ENCODE assay signal across 18 cellular contexts in genomic region chr17:82325286-82326180, GRCh38. TPM values are rescaled to one million over a fixed set of nuclear protein-coding genes. Genes with fewer than 3 reads are reported as not detected.
"Had no signal": no experiment of that assay in that cellular context is flagged by ENCODE, and none has a peak within 500 bp of the region (broad histone marks: within the 10 kb centered on the region; RNA-seq: fewer than 3 reads in every experiment).

No MANE protein-coding gene starts in this region.

- H3K27me3 Mint-ChIP-seq: activated CD4-positive, alpha-beta T cell treated with anti-CD3 and anti-CD28 coated beads, Interleukin-2, amount 10 ng/mL, durations not matched to agents 7 days and 5 days had no signal

- H3K4me3 Mint-ChIP-seq: activated CD4-positive, alpha-beta T cell treated with anti-CD3 and anti-CD28 coated beads, Interleukin-2, amount 10 ng/mL, durations not matched to agents 7 days and 5 days; nephron progenitor cell had no signal

- H3K9me3 ChIP-seq: body of pancreas, gastroesophageal sphincter, left ventricle myocardium inferior, prostate gland, stomach, testis had no signal

- DNase-seq: activated CD4-positive, alpha-beta T cell treated with anti-CD3 and anti-CD28 coated beads, Interleukin-2, amount 10 ng/mL, durations not matched to agents 7 days and 5 days; activated effector memory CD4-positive, alpha-beta T cell treated with anti-CD3 and anti-CD28 coated beads, Interleukin-2, amount 50 U/mL, for 16 hours; activated naive CD8-positive, alpha-beta T cell treated with anti-CD3 and anti-CD28 coated beads for 36 hours; amygdala; body of pancreas; caudate nucleus; erythroblast; left ventricle myocardium inferior; mesendoderm; nephron progenitor cell; stomach; testis had no signal

- H3K27me3 ChIP-seq: body of pancreas, testis had no signal

- H3K36me3 ChIP-seq: left ventricle myocardium inferior, prostate gland had no signal

- ATAC-seq: body of pancreas, gastroesophageal sphincter had no signal

- H3K9me3 Mint-ChIP-seq: activated CD4-positive, alpha-beta T cell treated with anti-CD3 and anti-CD28 coated beads, Interleukin-2, amount 10 ng/mL, durations not matched to agents 7 days and 5 days; activated naive CD8-positive, alpha-beta T cell treated with anti-CD3 and anti-CD28 coated beads for 36 hours; nephron progenitor cell; T-helper 1 cell treated with Interleukin-12 subunit alpha and Interleukin-12 subunit beta and Interleukin-4 antibody, amounts not matched to agents 30 μg/mL and 1 μg/mL, for 36 hours had no signal

- H3K27ac ChIP-seq: body of pancreas, gastroesophageal sphincter, left ventricle myocardium inferior, prostate gland, stomach, testis had no signal

- H3K27ac Mint-ChIP-seq: activated CD4-positive, alpha-beta T cell treated with anti-CD3 and anti-CD28 coated beads, Interleukin-2, amount 10 ng/mL, durations not matched to agents 7 days and 5 days; nephron progenitor cell had no signal

- H3K4me3 ChIP-seq: body of pancreas, gastroesophageal sphincter, left ventricle myocardium inferior, prostate gland, smooth muscle cell, stomach, testis had no signal

RNA-seq across cellular contexts. Expression of gene SECTM1, which starts 8.0 kb away (rescaled TPM):
- total RNA-seq: smooth muscle cell had no signal

RNA-seq across cellular contexts. Expression of gene CD7, which starts 8.1 kb away (rescaled TPM):
- total RNA-seq: body of pancreas, smooth muscle cell had no signal

RNA-seq across cellular contexts. Expression of gene TEX19, which starts 33.5 kb away (rescaled TPM):
- total RNA-seq: body of pancreas, gastroesophageal sphincter, left ventricle myocardium inferior, omental fat pad, smooth muscle cell, stomach, ureter had no signal
- polyA plus RNA-seq: smooth muscle cell, stomach had no signal

RNA-seq across cellular contexts. Expression of gene UTS2R, which starts 46.0 kb away (rescaled TPM):
- total RNA-seq: activated CD4-positive, alpha-beta T cell treated with anti-CD3 and anti-CD28 coated beads, Interleukin-2, amount 10 ng/mL, durations not matched to agents 7 days and 5 days; activated naive CD8-positive, alpha-beta T cell treated with anti-CD3 and anti-CD28 coated beads for 36 hours; body of pancreas; gastroesophageal sphincter; omental fat pad; prostate gland; smooth muscle cell; stomach; ureter had no signal
- polyA plus RNA-seq: smooth muscle cell, stomach had no signal
